In the genomic region with DNA sequence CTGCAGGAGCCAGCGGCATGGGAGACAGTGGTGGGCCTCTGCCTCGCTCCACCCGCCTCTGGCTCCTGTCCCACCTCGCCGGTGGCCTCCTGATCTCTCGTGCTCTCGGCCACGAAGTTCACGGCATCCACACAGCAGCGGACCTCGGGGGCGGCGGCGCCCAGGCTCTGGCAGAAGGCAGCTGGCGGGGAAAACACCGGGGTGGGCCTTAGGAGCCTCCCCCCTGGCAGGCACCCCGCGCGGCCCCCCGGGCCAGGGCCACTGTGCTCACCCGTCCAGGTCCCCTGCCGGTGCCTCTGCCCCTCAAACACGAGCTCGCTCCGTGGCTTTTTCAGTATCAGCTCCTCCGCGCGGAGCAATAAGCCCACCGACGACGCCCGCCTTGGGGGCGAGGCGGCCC, we compare ENCODE assay signal across 6 cellular contexts. TPM values are rescaled to one million over a fixed set of nuclear protein-coding genes. Genes with fewer than 3 reads are reported as not detected.
A peak's percentile ranks its signal among the peaks of the same experiment; 100 is the strongest.
DNase-seq lines count a peak whose midpoint lies in the region; ATAC-seq and TF ChIP-seq lines count a peak whose summit lies in the region.

No MANE protein-coding gene starts in this region.

- DNase-seq in BJ (ENCODE audit: low read depth) (no peak), left lobe of liver (ENCODE audit: low spot score) (peak; percentile 65), T-helper 9 cell (no peak), NCI-H2029 (lab: John Stamatoyannopoulos, UW) (no peak)

- CTCF ChIA-PET in BJ (lab: Yijun Ruan, JAX) = interaction anchor here (0.7 to 3.6 kb wide), 12 partner anchors 10 to 332 kb away, joined by 3 to 21 read pairs (median 6); a partner anchor contains a TSS

- H3K36me3 ChIP-seq in BJ (ENCODE audit: control insufficient read depth, insufficient read depth, low read length) = peaks cover 20% of the 10 kb centered on the region

- POLR2A ChIA-PET in BJ (lab: Charles Lee) = no interaction called here

- H3K27ac ChIP-seq in VCaP = peak overlapping the region; percentile 21; the same call in 1 of the 2 replicates

- ATAC-seq in left lobe of liver (peak; percentile 16), GM21786 (IDR thresholded peaks at IDR 0.05; ENCODE audit: unreplicated experiment) (no peak)

- TF ChIP-seq CTCF in BJ (IDR thresholded peaks at IDR 0.05; ENCODE audit: insufficient read depth, low read depth, low read length) (no peak), VCaP (conservative IDR thresholded peaks at IDR 0.05) (no peak)

- peak overlapping the region; percentile 59 for H3K4me3 ChIP-seq in BJ (ENCODE audit: low read depth, low read length)

- H3K27me3 ChIP-seq in BJ (ENCODE audit: control insufficient read depth, insufficient read depth, low read length) = no peaks in the 10 kb centered on the region

RNA-seq across cellular contexts. Expression of a gene that starts 0.4 kb away (rescaled TPM):
- 3.3 and 4.5 TPM in 2 replicates for polyA plus RNA-seq in BJ (2011; rRNA removed)
- polyA minus RNA-seq in BJ (2011; rRNA and poly(A)+ RNA removed) = 2.3 and 3.1 TPM in 2 replicates
- 4.1 TPM for total RNA-seq in left lobe of liver

RNA-seq across cellular contexts. Expression of a gene that starts 4.0 kb away (rescaled TPM):
- 0.18 and 0.36 TPM in 2 replicates for polyA plus RNA-seq in BJ (2011; rRNA removed)
- polyA minus RNA-seq in BJ (2011; rRNA and poly(A)+ RNA removed) = 0.15 and 0.43 TPM in 2 replicates
- 3.1 TPM for total RNA-seq in left lobe of liver

RNA-seq across cellular contexts. Expression of a gene that starts 33.1 kb away (rescaled TPM):
- not detected in 2 replicates for polyA plus RNA-seq in BJ (2011; rRNA removed)
- not detected in 2 replicates for polyA minus RNA-seq in BJ (2011; rRNA and poly(A)+ RNA removed)
- not detected for total RNA-seq in left lobe of liver

RNA-seq across cellular contexts. Expression of a gene that starts 40.9 kb away (rescaled TPM):
- polyA plus RNA-seq in BJ (2011; rRNA removed) = 38.5 and 70.7 TPM in 2 replicates
- 41.0 and 48.4 TPM in 2 replicates for polyA minus RNA-seq in BJ (2011; rRNA and poly(A)+ RNA removed)
- 44.7 TPM for total RNA-seq in left lobe of liver

RNA-seq across cellular contexts. Expression of a gene that starts 41.1 kb away (rescaled TPM):
- 69.9 and 73.5 TPM in 2 replicates for polyA plus RNA-seq in BJ (2011; rRNA removed)
- polyA minus RNA-seq in BJ (2011; rRNA and poly(A)+ RNA removed) = 44.6 and 69.0 TPM in 2 replicates
- 78.9 TPM for total RNA-seq in left lobe of liver
